ENCODE assay signal across 8 cellular contexts in the genomic region with DNA sequence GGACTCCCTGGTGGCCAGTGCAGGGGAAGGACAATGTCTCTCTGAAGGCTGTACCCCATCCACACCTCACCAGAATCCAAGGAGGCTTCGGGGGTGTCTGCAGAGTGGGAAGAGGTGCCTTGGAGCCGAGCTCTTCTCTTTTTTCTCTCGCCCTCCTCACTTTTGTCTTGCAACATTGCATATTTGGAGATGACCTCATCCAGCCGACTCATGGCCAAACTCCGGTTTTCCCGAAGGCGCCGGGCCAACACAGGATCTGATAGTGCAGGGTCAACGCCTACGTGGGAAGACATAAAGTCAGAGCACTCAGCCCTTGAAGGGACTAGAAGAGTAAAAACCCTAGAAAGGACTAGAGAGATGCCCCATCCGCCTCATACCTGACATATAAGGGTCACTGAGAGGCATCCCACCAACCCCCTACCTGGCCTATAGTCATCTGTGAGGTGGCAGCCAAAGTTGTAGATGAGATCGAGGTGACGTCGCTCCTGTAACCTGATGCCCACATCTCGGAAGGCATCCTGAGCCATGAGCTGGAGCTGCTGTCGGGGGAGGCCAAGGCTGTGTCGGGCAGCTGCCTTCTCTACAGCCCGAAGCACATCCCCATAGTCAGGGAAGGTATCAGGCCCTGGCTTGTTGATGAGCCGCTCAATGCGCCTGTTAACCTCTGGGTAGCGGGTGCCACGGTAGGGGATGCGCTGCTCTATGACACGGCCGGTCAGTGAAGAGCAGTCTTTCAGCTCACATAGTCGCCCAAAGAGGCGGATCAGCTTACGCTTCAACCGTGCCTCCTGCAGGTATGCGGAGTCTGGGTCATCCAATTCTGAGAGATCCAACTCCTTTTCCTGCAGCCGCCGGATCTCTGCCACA. TPM values are rescaled to one million over a fixed set of nuclear protein-coding genes. Genes with fewer than 3 reads are reported as not detected.
DNase-seq lines count a peak whose midpoint lies in the region; ATAC-seq and TF ChIP-seq lines count a peak whose summit lies in the region.

No MANE protein-coding gene starts in this region.

- CTCF ChIA-PET in activated CD8-positive, alpha-beta T cell treated with anti-CD3 and anti-CD28 coated beads, Interleukin-2, amount 10 ng/mL, durations not matched to agents 7 days and 5 days (lab: Charles Lee), result no interaction called here

- H3K36me3 ChIP-seq in right atrium auricular region, result peaks cover 28% of the 10 kb centered on the region
- H3K36me3 ChIP-seq in stomach smooth muscle (ENCODE audit: control insufficient read depth in 2 of 2, insufficient read depth in 2 of 2, low read length in 2 of 2), result peaks cover 21 to 25% of the 10 kb centered on the region in 2 donors

- TF ChIP-seq CTCF in right atrium auricular region (IDR thresholded peaks at IDR 0.05), result no peak

- no peaks in the 10 kb centered on the region for H3K9me3 Mint-ChIP-seq in activated CD8-positive, alpha-beta T cell treated with anti-CD3 and anti-CD28 coated beads, Interleukin-2, amount 10 ng/mL, durations not matched to agents 7 days and 5 days (ENCODE audit: insufficient read depth)

- POLR2A ChIA-PET in activated CD8-positive, alpha-beta T cell treated with anti-CD3 and anti-CD28 coated beads, Interleukin-2, amount 10 ng/mL, durations not matched to agents 7 days and 5 days (lab: Charles Lee), result interaction anchor here (0.6 to 4.0 kb wide), 3 partner anchors 12 to 49 kb away, joined by 3 to 34 read pairs (median 3); partner anchors contain the start of gene VPS52

- no peaks in the 10 kb centered on the region for H3K27me3 Mint-ChIP-seq in activated CD8-positive, alpha-beta T cell treated with anti-CD3 and anti-CD28 coated beads, Interleukin-2, amount 10 ng/mL, durations not matched to agents 7 days and 5 days (ENCODE audit: low read depth)

- peak; percentile 6 to 56 for DNase-seq in NCI-H526 (lab: John Stamatoyannopoulos, UW)
- DNase-seq in NCI-H526 treated with DMSO at 0.1 percent for 48 hours (lab: John Stamatoyannopoulos, UW), result no peak
- DNase-seq in activated CD8-positive, alpha-beta T cell treated with anti-CD3 and anti-CD28 coated beads, Interleukin-2, amount 10 ng/mL, durations not matched to agents 7 days and 5 days, result no peak
- DNase-seq in right atrium auricular region (ENCODE audit: low spot score), result peak; percentile 95
- no peak for DNase-seq in activated gamma-delta T cell treated with Interleukin-2 at 50 U/mL for 16 hours
- no peak for DNase-seq in DMS79 treated with DMSO at 0.1 percent for 48 hours (lab: John Stamatoyannopoulos, UW)

- peaks cover 62% of the 10 kb centered on the region for H3K36me3 Mint-ChIP-seq in activated CD8-positive, alpha-beta T cell treated with anti-CD3 and anti-CD28 coated beads, Interleukin-2, amount 10 ng/mL, durations not matched to agents 7 days and 5 days (ENCODE audit: low read depth)

- no peaks in the 10 kb centered on the region for H3K9me3 ChIP-seq in right atrium auricular region
- no peaks in the 10 kb centered on the region for H3K9me3 ChIP-seq in stomach smooth muscle (ENCODE audit: control insufficient read depth in 2 of 2, low read length in 2 of 2)

- H3K27me3 ChIP-seq in right atrium auricular region (no peaks in the 10 kb centered on the region), stomach smooth muscle (ENCODE audit: control insufficient read depth in 1 of 2, insufficient read depth in 2 of 2, low read length in 2 of 2) (no peaks in the 10 kb centered on the region)

- H3K4me3 ChIP-seq in right atrium auricular region (no peak overlapping the region), stomach smooth muscle (ENCODE audit: low read length in 2 of 2) (no peak overlapping the region)

- H3K27ac Mint-ChIP-seq in activated CD8-positive, alpha-beta T cell treated with anti-CD3 and anti-CD28 coated beads, Interleukin-2, amount 10 ng/mL, durations not matched to agents 7 days and 5 days, result peak overlapping the region; percentile 100

- peaks cover 74% of the 10 kb centered on the region for H3K4me1 Mint-ChIP-seq in activated CD8-positive, alpha-beta T cell treated with anti-CD3 and anti-CD28 coated beads, Interleukin-2, amount 10 ng/mL, durations not matched to agents 7 days and 5 days (ENCODE audit: low read depth)

- peak overlapping the region; percentile 97 for H3K4me3 Mint-ChIP-seq in activated CD8-positive, alpha-beta T cell treated with anti-CD3 and anti-CD28 coated beads, Interleukin-2, amount 10 ng/mL, durations not matched to agents 7 days and 5 days

- peaks cover 0 to 65% of the 10 kb centered on the region in 2 donors for H3K4me1 ChIP-seq in right atrium auricular region
- peaks cover 53% of the 10 kb centered on the region for H3K4me1 ChIP-seq in stomach smooth muscle (ENCODE audit: control insufficient read depth, insufficient read depth, low read length)

- peak overlapping the region; percentile 46 to 89 for H3K27ac ChIP-seq in right atrium auricular region
- peak overlapping the region; percentile 41 for H3K27ac ChIP-seq in stomach smooth muscle (ENCODE audit: low read length)

- H3K9ac ChIP-seq in stomach smooth muscle (ENCODE audit: low read length in 2 of 2), result peak overlapping the region in 1 of 2 donors; percentile 58

- no peak for ATAC-seq in activated CD8-positive, alpha-beta T cell treated with anti-CD3 and anti-CD28 coated beads, Interleukin-2, amount 10 ng/mL, durations not matched to agents 7 days and 5 days
- no peak for ATAC-seq in HG03095 (IDR thresholded peaks at IDR 0.05; ENCODE audit: unreplicated experiment)

RNA-seq across cellular contexts. Expression of gene DAXX, which starts 2.2 kb away (rescaled TPM):
- 100 to 1,000 TPM; 112 to 114 TPM for total RNA-seq in activated CD8-positive, alpha-beta T cell treated with anti-CD3 and anti-CD28 coated beads, Interleukin-2, amount 10 ng/mL, durations not matched to agents 7 days and 5 days
- total RNA-seq in right atrium auricular region, result 10 to 100 TPM; 22.6 to 31.8 TPM

RNA-seq across cellular contexts. Expression of gene ZBTB22, which starts 3.0 kb away (rescaled TPM):
- 10 to 100 TPM; 10.7 to 11.1 TPM for total RNA-seq in activated CD8-positive, alpha-beta T cell treated with anti-CD3 and anti-CD28 coated beads, Interleukin-2, amount 10 ng/mL, durations not matched to agents 7 days and 5 days
- 10 to 100 TPM; 11.9 to 18.9 TPM for total RNA-seq in right atrium auricular region

RNA-seq across cellular contexts. Expression of gene TAPBP, which starts 6.7 kb away (rescaled TPM):
- 100 to 1,000 TPM; 245 to 252 TPM for total RNA-seq in activated CD8-positive, alpha-beta T cell treated with anti-CD3 and anti-CD28 coated beads, Interleukin-2, amount 10 ng/mL, durations not matched to agents 7 days and 5 days
- total RNA-seq in right atrium auricular region, result 100 to 1,000 TPM in 1 of 2 donors, 10 to 100 TPM in 1; 80.0 to 103 TPM

RNA-seq across cellular contexts. Expression of gene RGL2, which starts 21.8 kb away (rescaled TPM):
- 10 to 100 TPM; 50.8 to 58.2 TPM for total RNA-seq in activated CD8-positive, alpha-beta T cell treated with anti-CD3 and anti-CD28 coated beads, Interleukin-2, amount 10 ng/mL, durations not matched to agents 7 days and 5 days
- total RNA-seq in right atrium auricular region, result 10 to 100 TPM; 23.0 to 36.9 TPM

RNA-seq across cellular contexts. Expression of gene PFDN6, which starts 31.1 kb away (rescaled TPM):
- 10 to 100 TPM; 72.0 to 78.4 TPM for total RNA-seq in activated CD8-positive, alpha-beta T cell treated with anti-CD3 and anti-CD28 coated beads, Interleukin-2, amount 10 ng/mL, durations not matched to agents 7 days and 5 days
- 10 to 100 TPM; 23.4 to 29.5 TPM for total RNA-seq in right atrium auricular region

Comparison
In these comparisons a context has a peak if more than half of its experiments do, and no peak if none do; other contexts are left out.
1. DNase-seq: peak in NCI-H526 (2 of 2) and right atrium auricular region (single experiment); none in NCI-H526 treated with DMSO at 0.1 percent for 48 hours (single experiment), activated CD8-positive, alpha-beta T cell treated with anti-CD3 and anti-CD28 coated beads, Interleukin-2, amount 10 ng/mL, durations not matched to agents 7 days and 5 days (single experiment), activated gamma-delta T cell treated with Interleukin-2 at 50 U/mL for 16 hours (single experiment) and DMS79 treated with DMSO at 0.1 percent for 48 hours (single experiment).